Comparison of ENCODE assay signal across 9 cellular contexts in the genomic region with DNA sequence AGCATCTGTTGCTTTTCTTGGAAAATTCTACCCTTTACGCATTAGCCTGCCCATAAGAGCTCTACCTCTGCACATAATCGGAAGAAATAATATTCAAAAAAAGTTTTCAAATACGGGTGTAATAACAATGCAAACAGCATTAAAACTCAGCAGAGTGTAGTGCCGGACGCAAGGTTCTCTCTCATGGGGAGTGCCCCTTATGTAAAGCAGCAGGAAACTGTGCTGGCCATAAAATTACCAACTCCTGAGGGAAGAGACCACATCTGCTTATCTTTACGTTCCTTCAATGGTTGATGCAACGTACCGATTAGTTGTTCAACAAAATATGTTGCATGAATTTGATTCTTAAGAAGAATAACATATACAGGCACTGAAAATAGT.
DNase-seq lines count a peak whose midpoint lies in the region; ATAC-seq, FAIRE-seq and TF ChIP-seq lines count a peak whose summit lies in the region.
"Had no signal": no experiment of that assay in that cellular context is flagged by ENCODE, and none has a peak within 500 bp of the region (broad histone marks: within the 10 kb centered on the region; RNA-seq: fewer than 3 reads in every experiment).

No MANE protein-coding gene starts in this region.

- H3K27me3 ChIP-seq in endocrine pancreas (ENCODE audit: control insufficient read depth, insufficient read depth, low read length) (no peaks in the 10 kb centered on the region), gastrocnemius medialis (no peaks in the 10 kb centered on the region), A673 (replicated peaks; ENCODE audit: insufficient read depth, low read depth, low read length, poor library complexity) (no peaks in the 10 kb centered on the region), heart left ventricle (peaks cover 0 to 6% (median 0%) of the 10 kb centered on the region in 9 donors)

- H3K4me3 ChIP-seq in endocrine pancreas (ENCODE audit: control insufficient read depth, insufficient read depth, low read length) (peak overlapping the region; percentile 44), gastrocnemius medialis (no peak overlapping the region), A673 (ENCODE audit: low read depth, low read length, poor library complexity, severe bottlenecking) (no peak overlapping the region), heart left ventricle (no peak overlapping the region)

- TF ChIP-seq CTCF in gastrocnemius medialis (IDR thresholded peaks at IDR 0.05 in 4 of 5, conservative IDR thresholded peaks at IDR 0.05 in 1 of 5): no peak
- no peak for TF ChIP-seq CTCF in A673 (conservative IDR thresholded peaks at IDR 0.05; ENCODE audit: low read depth, low read length)
- no peak for TF ChIP-seq CTCF in heart left ventricle (IDR thresholded peaks at IDR 0.05)

- FAIRE-seq in GM12892 (lab: Jason Lieb, UNC): peak; percentile 97

- in situ Hi-C loops in gastrocnemius medialis (cut with MboI; ENCODE audit: low sequenced_read_pairs in 4 of 4): loop anchor here (25.0 kb wide), 2 partner anchors 607 to 632 kb away; partner anchors contain the start of gene PLXNC1 (in 3 of the 4)

- 48 to 57% (median 50%) methylated on average over 8 of the region's 8 CpGs for WGBS in heart left ventricle, 4 donors

- H3K9me3 ChIP-seq in endocrine pancreas (ENCODE audit: control insufficient read depth, low read length) (no peaks in the 10 kb centered on the region), gastrocnemius medialis (no peaks in the 10 kb centered on the region), A673 (ENCODE audit: low read depth, low read length, poor library complexity, severe bottlenecking) (no peaks in the 10 kb centered on the region), heart left ventricle (peaks cover 0 to 7% (median 0%) of the 10 kb centered on the region in 12 donors)

- H3K36me3 ChIP-seq in endocrine pancreas (ENCODE audit: control insufficient read depth, insufficient read depth, low read length): no peaks in the 10 kb centered on the region
- H3K36me3 ChIP-seq in gastrocnemius medialis: no peaks in the 10 kb centered on the region
- no peaks in the 10 kb centered on the region for H3K36me3 ChIP-seq in A673 (ENCODE audit: insufficient read depth, low read length, poor library complexity, severe bottlenecking)
- no peaks in the 10 kb centered on the region for H3K36me3 ChIP-seq in heart left ventricle

- no peak overlapping the region for H3K27ac ChIP-seq in gastrocnemius medialis
- H3K27ac ChIP-seq in A673 (ENCODE audit: low read depth, low read length, poor library complexity, severe bottlenecking): no peak overlapping the region
- no peak overlapping the region for H3K27ac ChIP-seq in heart left ventricle
- H3K27ac ChIP-seq: parathyroid adenoma had no signal

- no TSS peak for BruUV-seq in A673 (replicated peaks; lab: Mats Ljungman, UMichigan)

- POLR2A ChIA-PET in A673 (lab: Charles Lee; ENCODE audit: low non-redundant PET): no interaction called here

- no peak overlapping the region for H3K9ac ChIP-seq in endocrine pancreas (ENCODE audit: control insufficient read depth, insufficient read depth, low read length)
- H3K9ac ChIP-seq: parathyroid adenoma had no signal

- H3K4me1 ChIP-seq in endocrine pancreas (ENCODE audit: control insufficient read depth, insufficient read depth, low read length) (peaks cover 15% of the 10 kb centered on the region), gastrocnemius medialis (no peaks in the 10 kb centered on the region), A673 (ENCODE audit: insufficient read depth, low read length, poor library complexity, severe bottlenecking) (peaks cover 17% of the 10 kb centered on the region), heart left ventricle (peaks cover 0 to 11% (median 1%) of the 10 kb centered on the region in 12 donors)

- CTCF ChIA-PET in A673 (lab: Charles Lee): no interaction called here

- intact Hi-C loops in gastrocnemius medialis (cut with DNase I; ENCODE audit: low total_unique reads) (no loop called here), A673 (cut with micrococcal nuclease; ENCODE audit: unreplicated experiment) (loop anchor here (10.0 kb wide), 2 partner anchors 224 to 624 kb away; partner anchors contain the start of gene PLXNC1), heart left ventricle (cut with DNase I) (loop anchor here in 4 of 10 donors (5.0 to 10.0 kb wide), 3 partner anchors 164 to 224 kb away; no protein-coding TSS in a partner anchor)

- ATAC-seq in GM21390 (IDR thresholded peaks at IDR 0.05; ENCODE audit: unreplicated experiment) (peak; percentile 77), HG03196 (IDR thresholded peaks at IDR 0.05; ENCODE audit: unreplicated experiment) (peak; percentile 77), gastrocnemius medialis (no peak), heart left ventricle (no peak)

- peak; percentile 23 for DNase-seq in GM12892 (ENCODE audit: insufficient read length)
- DNase-seq in ecto neural progenitor cell (ENCODE audit: low spot score): no peak
- DNase-seq in gastrocnemius medialis: no peak
- DNase-seq in A673 (ENCODE audit: low spot score): no peak
- no peak for DNase-seq in heart left ventricle

- TF ChIP-seq POLR2A in GM12892 (IDR thresholded peaks at IDR 0.05; ENCODE audit: low read depth, low read length): peak; percentile 58; the same call in 1 of the 2 replicates
- no peak for TF ChIP-seq POLR2A in gastrocnemius medialis (IDR thresholded peaks at IDR 0.05)
- no peak for TF ChIP-seq POLR2A in heart left ventricle (IDR thresholded peaks at IDR 0.05)

Comparison
In these comparisons a context has a peak if more than half of its experiments do, and no peak if none do; other contexts are left out.
1. ATAC-seq: peak in GM21390 (single experiment) and HG03196 (single experiment); none in gastrocnemius medialis (0 of 2) and heart left ventricle (0 of 4).